Comparison of ENCODE assay signal across 26 cellular contexts in the genomic region with DNA sequence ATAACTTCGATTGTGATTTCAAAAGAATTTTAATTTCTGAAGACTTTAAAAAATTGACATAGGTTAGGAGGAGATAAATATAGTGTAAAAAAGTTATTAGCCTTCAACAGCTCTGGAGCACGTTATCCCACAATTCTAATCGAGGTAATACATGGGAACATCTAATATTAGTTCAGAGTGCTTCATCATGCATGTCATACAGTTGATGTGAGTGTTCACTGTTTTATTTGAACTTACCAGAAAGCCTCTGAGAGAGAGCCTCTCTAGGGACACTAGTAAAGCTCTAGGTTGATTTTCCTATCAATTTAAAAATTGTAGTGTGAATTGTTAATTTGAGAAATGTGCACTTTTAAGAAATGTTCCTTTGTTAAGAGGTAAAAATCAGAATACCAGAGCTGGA.
"Had no signal": no experiment of that assay in that cellular context is flagged by ENCODE, and none has a peak within 500 bp of the region (broad histone marks: within the 10 kb centered on the region; RNA-seq: fewer than 3 reads in every experiment).

No MANE protein-coding gene starts in this region.

- H3K36me3 ChIP-seq: gastroesophageal sphincter, ovary, thyroid gland, upper lobe of right lung had no signal

- H3K27me3 ChIP-seq: gastroesophageal sphincter, ovary, stomach, thyroid gland, upper lobe of right lung had no signal

- DNase-seq: activated CD4-positive, alpha-beta T cell treated with anti-CD3 and anti-CD28 coated beads for 1 hour; activated CD8-positive, alpha-beta memory T cell treated with anti-CD3 and anti-CD28 coated beads, Interleukin-2, amount 10 ng/mL, durations not matched to agents 7 days and 5 days; activated CD8-positive, alpha-beta T cell treated with anti-CD3 and anti-CD28 coated beads, Interleukin-2, amount 10 ng/mL, durations not matched to agents 7 days and 5 days; activated naive CD8-positive, alpha-beta T cell treated with anti-CD3 and anti-CD28 coated beads, Interleukin-2, amount 50 U/mL, for 24 hours; activated T-cell treated with anti-CD3 and anti-CD28 coated beads, Interleukin-2, amount 50 U/mL, for 48 hours; effector CD4-positive, alpha-beta T cell; erythroblast; kidney glomerular epithelial cell; naive B cell; nephron progenitor cell; ovary; retina; stimulated activated CD4-positive, alpha-beta T cell treated with anti-CD3 and anti-CD28 coated beads, Interleukin-15, amount 100 ng/mL, for 24 hours; stimulated activated CD4-positive, alpha-beta T cell treated with anti-CD3 and anti-CD28 coated beads, Interleukin-2, amount 100 ng/mL, for 24 hours; stimulated activated naive B cell treated with anti-CD40 and anti-IgM and Interleukin-4, amounts not matched to agents 10 μg/mL and 1 μg/mL and 100 μg/mL, for 72 hours; stomach; T-helper 17 cell; T1000; thyroid gland; upper lobe of right lung had no signal

- H3K4me3 ChIP-seq: gastroesophageal sphincter, lung, ovary, stomach, thyroid gland, upper lobe of right lung had no signal

- H3K9me3 ChIP-seq: ovary, thyroid gland, upper lobe of right lung had no signal

- H3K4me1 ChIP-seq: gastroesophageal sphincter, upper lobe of right lung had no signal

- H3K27ac ChIP-seq: gastroesophageal sphincter, ovary, stomach, upper lobe of right lung had no signal

- FAIRE-seq: bronchial epithelial cell, colon had no signal

- ATAC-seq: activated CD8-positive, alpha-beta memory T cell treated with anti-CD3 and anti-CD28 coated beads, Interleukin-2, amount 10 ng/mL, durations not matched to agents 7 days and 5 days; activated CD8-positive, alpha-beta T cell treated with anti-CD3 and anti-CD28 coated beads, Interleukin-2, amount 10 ng/mL, durations not matched to agents 7 days and 5 days; activated naive CD8-positive, alpha-beta T cell treated with anti-CD3 and anti-CD28 coated beads, Interleukin-2, amount 50 U/mL, for 24 hours; gastroesophageal sphincter; left lobe of liver; stimulated activated naive B cell treated with anti-CD40 and anti-IgM and Interleukin-4, amounts not matched to agents 10 μg/mL and 1 μg/mL and 100 μg/mL, for 72 hours; T-helper 17 cell; upper lobe of right lung; WTC11 had no signal
